9 cellular contexts compared by ENCODE assay signal in the genomic region with DNA sequence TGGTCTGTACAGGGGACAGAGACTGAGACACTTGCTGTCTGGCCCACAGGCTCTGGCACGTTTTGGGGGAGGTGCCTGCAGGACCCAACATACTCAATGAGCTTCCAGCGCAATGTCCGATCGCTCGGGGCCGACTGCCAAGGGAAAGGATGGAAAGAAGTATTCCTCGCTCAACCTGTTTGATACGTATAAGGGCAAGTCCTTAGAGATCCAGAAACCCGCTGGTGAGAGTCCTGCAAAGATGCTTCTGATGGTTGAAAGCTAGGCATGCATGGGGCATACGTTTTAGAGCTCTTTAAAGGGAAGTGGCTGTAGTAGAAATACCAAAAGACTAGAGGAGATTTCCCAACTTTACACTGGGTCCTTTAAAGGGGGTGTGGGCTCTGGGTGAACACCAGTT. TPM values are rescaled to one million over a fixed set of nuclear protein-coding genes. Genes with fewer than 3 reads are reported as not detected.
DNase-seq lines count a peak whose midpoint lies in the region; ATAC-seq and TF ChIP-seq lines count a peak whose summit lies in the region.
"Had no signal": no experiment of that assay in that cellular context is flagged by ENCODE, and none has a peak within 500 bp of the region (broad histone marks: within the 10 kb centered on the region; RNA-seq: fewer than 3 reads in every experiment).

No MANE protein-coding gene starts in this region.

- TF ChIP-seq CTCF in OCI-LY7 (conservative IDR thresholded peaks at IDR 0.05; ENCODE audit: low read length) (no peak), osteocyte (IDR thresholded peaks at IDR 0.05) (no peak)

- H3K9me3 Mint-ChIP-seq in effector memory CD8-positive, alpha-beta T cell = no peaks in the 10 kb centered on the region
- no peaks in the 10 kb centered on the region for H3K9me3 Mint-ChIP-seq in osteocyte (ENCODE audit: unreplicated experiment)

- peaks cover 18% of the 10 kb centered on the region for H4K20me1 ChIP-seq in OCI-LY7 (ENCODE audit: insufficient read depth, low read length)

- no peaks in the 10 kb centered on the region for H3K27me3 Mint-ChIP-seq in effector memory CD8-positive, alpha-beta T cell
- no peaks in the 10 kb centered on the region for H3K27me3 Mint-ChIP-seq in osteocyte (ENCODE audit: unreplicated experiment)

- H3K36me3 Mint-ChIP-seq in effector memory CD8-positive, alpha-beta T cell (ENCODE audit: insufficient read depth) = peaks cover 72% of the 10 kb centered on the region
- peaks cover 37% of the 10 kb centered on the region for H3K36me3 Mint-ChIP-seq in osteocyte (ENCODE audit: unreplicated experiment)

- peak overlapping the region; percentile 90 to 92 for H3K27ac Mint-ChIP-seq in effector memory CD8-positive, alpha-beta T cell
- H3K27ac Mint-ChIP-seq in osteocyte (ENCODE audit: unreplicated experiment) = peak overlapping the region; percentile 92

- H3K9me2 ChIP-seq in OCI-LY7 (ENCODE audit: insufficient read depth, low read length) = no peaks in the 10 kb centered on the region

- no peaks in the 10 kb centered on the region for H3K9me3 ChIP-seq in OCI-LY7 (ENCODE audit: low read length)

- peak overlapping the region; percentile 83 for H3K4me3 ChIP-seq in OCI-LY7 (ENCODE audit: low read depth, low read length, poor library complexity, severe bottlenecking)

- peaks cover 21% of the 10 kb centered on the region for H3K4me1 ChIP-seq in OCI-LY7 (ENCODE audit: insufficient read depth, low read length, poor library complexity, severe bottlenecking)

- ATAC-seq in effector memory CD8-positive, alpha-beta T cell (replicated peaks) = no peak
- ATAC-seq in HG03342 (IDR thresholded peaks at IDR 0.05; ENCODE audit: unreplicated experiment) = no peak

- DNase-seq in ELF-1 (ENCODE audit: low read depth, low spot score) = peak; percentile 56
- DNase-seq in OCI-LY7 (ENCODE audit: low spot score) = no peak
- no peak for DNase-seq in effector memory CD8-positive, alpha-beta T cell
- no peak for DNase-seq in osteocyte (ENCODE audit: extremely low spot score, unreplicated experiment)
- no peak for DNase-seq in NCI-H1092 treated with DMSO at 0.1 percent for 48 hours (lab: John Stamatoyannopoulos, UW)
- no peak for DNase-seq in posterior cingulate gyrus
- DNase-seq in NK-92 treated with Interleukin-12 subunit alpha and Interleukin-12 subunit beta, amount 100 ng/mL, for 24 hours (lab: John Stamatoyannopoulos, UW) = no peak
- DNase-seq: NCI-H1105 had no signal

- peak overlapping the region in 1 of 2 donors; percentile 85 for H3K4me3 Mint-ChIP-seq in effector memory CD8-positive, alpha-beta T cell
- H3K4me3 Mint-ChIP-seq in osteocyte (ENCODE audit: unreplicated experiment) = peak overlapping the region; percentile 80

- BruUV-seq in OCI-LY7 (replicated peaks; lab: Mats Ljungman, UMichigan) = no TSS peak

- peaks cover 54% of the 10 kb centered on the region for H3K79me2 ChIP-seq in OCI-LY7 (ENCODE audit: insufficient read depth, low read depth, low read length)

- intact Hi-C loops in OCI-LY7 (cut with micrococcal nuclease; ENCODE audit: unreplicated experiment) = loop anchor here (5.0 kb wide), 1 partner anchor 165 kb away; no protein-coding TSS in a partner anchor
- intact Hi-C loops in posterior cingulate gyrus (cut with DNase I) = no loop called here

- H3K4me1 Mint-ChIP-seq in effector memory CD8-positive, alpha-beta T cell (ENCODE audit: low read depth in 2 of 2) = peaks cover 21 to 31% of the 10 kb centered on the region in 2 donors
- H3K4me1 Mint-ChIP-seq in osteocyte (ENCODE audit: unreplicated experiment) = peaks cover 18% of the 10 kb centered on the region

- POLR2A ChIA-PET in OCI-LY7 (lab: Charles Lee) = interaction anchor here (1.0 to 1.4 kb wide), 5 partner anchors 11 to 116 kb away, joined by 3 to 4 read pairs (median 4); no protein-coding TSS in a partner anchor

- H2AFZ ChIP-seq in OCI-LY7 (ENCODE audit: low read length) = no peak overlapping the region

- CTCF ChIA-PET in OCI-LY7 (lab: Charles Lee; ENCODE audit: unreplicated experiment) = interaction anchor here (0.6 kb wide), 1 partner anchor 1069 kb away, joined by 3 read pairs; no protein-coding TSS in a partner anchor

- peak overlapping the region; percentile 99 for H3K4me2 ChIP-seq in OCI-LY7 (ENCODE audit: low read length)

- peaks cover 69% of the 10 kb centered on the region for H3K36me3 ChIP-seq in OCI-LY7 (ENCODE audit: insufficient read depth, low read length)

- no peak overlapping the region for H3K27ac ChIP-seq in OCI-LY7 (ENCODE audit: low read depth, low read length, poor library complexity, severe bottlenecking)

RNA-seq across cellular contexts. Expression of gene PRRC2A, which starts 2.2 kb away (rescaled TPM):
- total RNA-seq in OCI-LY7 (2014; rRNA removed; shearing (Covaris generic)) = 113 and 156 TPM in 2 replicates
- total RNA-seq in OCI-LY7 (2022) (355 and 379 TPM in 2 replicates), osteocyte (189 and 205 TPM in 2 replicates)

RNA-seq across cellular contexts. Expression of gene AIF1, which starts 7.6 kb away (rescaled TPM):
- 15.3 and 22.0 TPM in 2 replicates for total RNA-seq in OCI-LY7 (2014; rRNA removed; shearing (Covaris generic))
- total RNA-seq in OCI-LY7 (2022) (16.3 and 17.2 TPM in 2 replicates), osteocyte (not detected in 2 replicates)

RNA-seq across cellular contexts. Expression of gene BAG6, which starts 29.8 kb away (rescaled TPM):
- 191 and 233 TPM in 2 replicates for total RNA-seq in OCI-LY7 (2014; rRNA removed; shearing (Covaris generic))
- total RNA-seq in OCI-LY7 (2022) (320 and 323 TPM in 2 replicates), osteocyte (382 and 386 TPM in 2 replicates)

RNA-seq across cellular contexts. Expression of gene NCR3, which starts 29.9 kb away (rescaled TPM):
- total RNA-seq in OCI-LY7 (2014; rRNA removed; shearing (Covaris generic)) = 1.6 TPM in 1 of 2 replicates, not detected in the other
- total RNA-seq in OCI-LY7 (2022) (0.74 and 2.0 TPM in 2 replicates), osteocyte (not detected in 2 replicates)

RNA-seq across cellular contexts. Expression of gene APOM, which starts 33.0 kb away (rescaled TPM):
- 0.13 and 1.5 TPM in 2 replicates for total RNA-seq in OCI-LY7 (2014; rRNA removed; shearing (Covaris generic))
- total RNA-seq in OCI-LY7 (2022) (2.1 and 3.6 TPM in 2 replicates), osteocyte (2.2 and 4.0 TPM in 2 replicates)

Comparison
In these comparisons a context has a peak if more than half of its experiments do, and no peak if none do; other contexts are left out.
1. RNA of gene AIF1, which starts 7.6 kb away (total RNA-seq): 15.3 to 22.0 TPM in OCI-LY7; not detected in osteocyte; every median in the first group is over 10 times any median in the second.